In the genomic region with DNA sequence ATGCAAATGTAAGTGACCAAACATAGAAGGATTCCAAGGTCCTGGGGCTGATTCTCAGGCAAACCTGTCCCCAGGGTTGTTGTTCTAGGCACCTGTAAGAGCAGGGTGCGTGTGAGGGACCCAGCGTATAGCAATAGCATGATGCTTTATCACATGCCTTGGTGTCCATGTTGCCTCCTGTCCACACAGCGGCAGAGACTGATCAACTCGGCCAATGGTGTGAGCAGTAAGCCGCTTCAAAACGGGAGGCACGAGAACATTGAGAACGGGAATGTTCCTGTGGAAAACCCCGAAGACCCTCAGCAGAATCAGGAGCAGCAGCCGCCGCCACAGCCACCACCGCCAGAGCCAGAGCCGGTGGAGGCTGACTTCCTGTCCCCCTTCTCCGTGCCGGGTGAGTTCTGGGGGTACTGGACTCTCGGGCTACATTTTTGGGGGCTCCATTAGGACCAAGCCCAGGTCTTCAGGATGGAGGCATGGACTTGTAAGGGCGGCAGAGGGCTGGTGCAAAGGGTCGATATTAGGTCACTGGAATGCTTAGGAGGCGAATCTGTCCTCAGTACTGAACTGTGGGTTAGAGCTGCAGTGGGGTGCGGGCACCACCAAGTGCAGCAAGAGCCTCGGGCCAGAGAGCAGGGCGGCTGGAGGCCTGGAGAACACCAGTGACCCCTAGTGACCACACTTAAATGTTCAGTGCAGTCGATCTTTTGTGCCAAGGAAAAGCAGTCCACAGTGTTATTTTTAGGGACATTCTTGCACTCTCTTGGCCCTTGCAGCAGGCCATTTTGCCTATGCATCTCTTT, we compare ENCODE assay signal across 1 cellular context.
TF ChIP-seq lines count a peak whose summit lies in the region.

No MANE protein-coding gene starts in this region.

TF ChIP-seq in SK-N-SH treated with all-trans-retinoic acid at 6 μM for 48 hours, 23 proteins besides CTCF, POLR2A, EP300 and RAD21 (continued from another document):
- TF ChIP-seq, protein P1, sequence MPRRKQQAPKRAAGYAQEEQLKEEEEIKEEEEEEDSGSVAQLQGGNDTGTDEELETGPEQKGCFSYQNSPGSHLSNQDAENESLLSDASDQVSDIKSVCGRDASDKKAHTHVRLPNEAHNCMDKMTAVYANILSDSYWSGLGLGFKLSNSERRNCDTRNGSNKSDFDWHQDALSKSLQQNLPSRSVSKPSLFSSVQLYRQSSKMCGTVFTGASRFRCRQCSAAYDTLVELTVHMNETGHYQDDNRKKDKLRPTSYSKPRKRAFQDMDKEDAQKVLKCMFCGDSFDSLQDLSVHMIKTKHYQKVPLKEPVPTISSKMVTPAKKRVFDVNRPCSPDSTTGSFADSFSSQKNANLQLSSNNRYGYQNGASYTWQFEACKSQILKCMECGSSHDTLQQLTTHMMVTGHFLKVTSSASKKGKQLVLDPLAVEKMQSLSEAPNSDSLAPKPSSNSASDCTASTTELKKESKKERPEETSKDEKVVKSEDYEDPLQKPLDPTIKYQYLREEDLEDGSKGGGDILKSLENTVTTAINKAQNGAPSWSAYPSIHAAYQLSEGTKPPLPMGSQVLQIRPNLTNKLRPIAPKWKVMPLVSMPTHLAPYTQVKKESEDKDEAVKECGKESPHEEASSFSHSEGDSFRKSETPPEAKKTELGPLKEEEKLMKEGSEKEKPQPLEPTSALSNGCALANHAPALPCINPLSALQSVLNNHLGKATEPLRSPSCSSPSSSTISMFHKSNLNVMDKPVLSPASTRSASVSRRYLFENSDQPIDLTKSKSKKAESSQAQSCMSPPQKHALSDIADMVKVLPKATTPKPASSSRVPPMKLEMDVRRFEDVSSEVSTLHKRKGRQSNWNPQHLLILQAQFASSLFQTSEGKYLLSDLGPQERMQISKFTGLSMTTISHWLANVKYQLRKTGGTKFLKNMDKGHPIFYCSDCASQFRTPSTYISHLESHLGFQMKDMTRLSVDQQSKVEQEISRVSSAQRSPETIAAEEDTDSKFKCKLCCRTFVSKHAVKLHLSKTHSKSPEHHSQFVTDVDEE (CRISPR knock-in tag; IDR thresholded peaks at IDR 0.05): no peak
- no peak for TF ChIP-seq PATZ1 (CRISPR knock-in tag; IDR thresholded peaks at IDR 0.05; ENCODE audit: borderline replicate concordance)
- TF ChIP-seq RARB (CRISPR knock-in tag; IDR thresholded peaks at IDR 0.05): no peak
- no peak for TF ChIP-seq POU6F1 (CRISPR knock-in tag; IDR thresholded peaks at IDR 0.05; ENCODE audit: borderline replicate concordance, low read depth)
- TF ChIP-seq ARNTL (CRISPR knock-in tag; IDR thresholded peaks at IDR 0.05; ENCODE audit: borderline replicate concordance, low read depth): no peak
- no peak for TF ChIP-seq TCF4 (CRISPR knock-in tag; IDR thresholded peaks at IDR 0.05; ENCODE audit: borderline replicate concordance)
- no peak for TF ChIP-seq ISL1 (CRISPR knock-in tag; IDR thresholded peaks at IDR 0.05)
- no peak for TF ChIP-seq PPARA (CRISPR knock-in tag; IDR thresholded peaks at IDR 0.05; ENCODE audit: borderline replicate concordance)
- TF ChIP-seq ZFP3 (CRISPR knock-in tag; IDR thresholded peaks at IDR 0.05): no peak
TF ChIP-seq in SK-N-SH treated with all-trans-retinoic acid at 6 μM for 48 hours: peak in this region for 0.
